9 cellular contexts compared by ENCODE assay signal in genomic region chr7:24361001-24361400, GRCh38.
"Had no signal": no experiment of that assay in that cellular context is flagged by ENCODE, and none has a peak within 500 bp of the region (broad histone marks: within the 10 kb centered on the region; RNA-seq: fewer than 3 reads in every experiment).

No MANE protein-coding gene starts in this region.

- H3K9ac ChIP-seq: GM23248 had no signal

- H3K36me3 ChIP-seq: HAP-1 had no signal

- H3K9me3 ChIP-seq: HAP-1 had no signal

- H3K4me3 Mint-ChIP-seq: GM23338, H9, HFFc6 had no signal

- DNase-seq: GM23248, GOT3, H7, H9, HCEC 1CT, HFFc6 had no signal

- ATAC-seq: GM23338, HCT116 had no signal

- H3K27ac Mint-ChIP-seq: GM23338, HFFc6 had no signal

- H3K4me2 ChIP-seq: GM23338 had no signal

- H3K4me3 ChIP-seq: GM23248, GM23338, HAP-1 had no signal

- H3K27ac ChIP-seq: GM23248 had no signal

- H2AFZ ChIP-seq: GM23248, GM23338 had no signal
